In the genomic region with DNA sequence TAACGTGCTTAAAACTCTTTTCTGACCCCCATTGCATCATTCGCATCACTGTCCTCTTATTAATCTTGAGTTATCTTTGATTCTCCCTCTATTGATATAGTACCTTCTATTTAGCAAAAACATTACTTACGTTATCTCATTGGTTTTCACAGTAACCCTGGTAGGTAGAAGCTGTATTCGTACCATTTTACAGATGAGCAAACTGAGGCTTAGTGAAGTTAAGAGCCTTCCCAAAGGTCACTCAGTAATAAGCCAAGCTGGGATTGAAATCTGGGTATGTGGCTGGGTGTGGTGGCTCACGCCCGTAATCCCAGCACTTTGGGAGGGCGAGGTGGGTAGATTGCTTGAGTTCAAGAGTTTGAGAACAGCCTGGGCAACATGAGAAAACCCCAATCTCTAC, we compare ENCODE assay signal across 2 cellular contexts.
TF ChIP-seq lines count a peak whose summit lies in the region.

No MANE protein-coding gene starts in this region.

TF ChIP-seq in HepG2, 621 proteins besides CTCF, POLR2A, EP300 and RAD21:
- TF ChIP-seq, protein P1, sequence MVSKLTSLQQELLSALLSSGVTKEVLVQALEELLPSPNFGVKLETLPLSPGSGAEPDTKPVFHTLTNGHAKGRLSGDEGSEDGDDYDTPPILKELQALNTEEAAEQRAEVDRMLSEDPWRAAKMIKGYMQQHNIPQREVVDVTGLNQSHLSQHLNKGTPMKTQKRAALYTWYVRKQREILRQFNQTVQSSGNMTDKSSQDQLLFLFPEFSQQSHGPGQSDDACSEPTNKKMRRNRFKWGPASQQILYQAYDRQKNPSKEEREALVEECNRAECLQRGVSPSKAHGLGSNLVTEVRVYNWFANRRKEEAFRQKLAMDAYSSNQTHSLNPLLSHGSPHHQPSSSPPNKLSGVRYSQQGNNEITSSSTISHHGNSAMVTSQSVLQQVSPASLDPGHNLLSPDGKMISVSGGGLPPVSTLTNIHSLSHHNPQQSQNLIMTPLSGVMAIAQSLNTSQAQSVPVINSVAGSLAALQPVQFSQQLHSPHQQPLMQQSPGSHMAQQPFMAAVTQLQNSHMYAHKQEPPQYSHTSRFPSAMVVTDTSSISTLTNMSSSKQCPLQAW (CRISPR knock-in tag; IDR thresholded peaks at IDR 0.05): no peak
- TF ChIP-seq ERF (CRISPR knock-in tag; IDR thresholded peaks at IDR 0.05) (no peak), ZKSCAN1 (IDR thresholded peaks at IDR 0.05; ENCODE audit: low read length) (no peak), ZNF670 (CRISPR knock-in tag; IDR thresholded peaks at IDR 0.05; ENCODE audit: borderline replicate concordance) (no peak), EHMT2 (IDR thresholded peaks at IDR 0.05; ENCODE audit: borderline replicate concordance, low read depth, low read length) (no peak), ZNF629 (CRISPR knock-in tag; conservative IDR thresholded peaks at IDR 0.05) (peak; percentile 38; the same call in 1 of the 2 replicates), SIN3B (IDR thresholded peaks at IDR 0.05; ENCODE audit: low read length) (no peak)
- TF ChIP-seq, protein P2, sequence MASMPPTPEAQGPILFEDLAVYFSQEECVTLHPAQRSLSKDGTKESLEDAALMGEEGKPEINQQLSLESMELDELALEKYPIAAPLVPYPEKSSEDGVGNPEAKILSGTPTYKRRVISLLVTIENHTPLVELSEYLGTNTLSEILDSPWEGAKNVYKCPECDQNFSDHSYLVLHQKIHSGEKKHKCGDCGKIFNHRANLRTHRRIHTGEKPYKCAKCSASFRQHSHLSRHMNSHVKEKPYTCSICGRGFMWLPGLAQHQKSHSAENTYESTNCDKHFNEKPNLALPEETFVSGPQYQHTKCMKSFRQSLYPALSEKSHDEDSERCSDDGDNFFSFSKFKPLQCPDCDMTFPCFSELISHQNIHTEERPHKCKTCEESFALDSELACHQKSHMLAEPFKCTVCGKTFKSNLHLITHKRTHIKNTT (CRISPR knock-in tag; IDR thresholded peaks at IDR 0.05): no peak

TF ChIP-seq in K562, 482 proteins besides CTCF, POLR2A, EP300 and RAD21:
- TF ChIP-seq ZNF140 (CRISPR knock-in tag; IDR thresholded peaks at IDR 0.05): no peak
- peak; percentile 64 for TF ChIP-seq RBM25 (IDR thresholded peaks at IDR 0.05; ENCODE audit: low read depth, low read length, severe bottlenecking)
TF ChIP-seq in K562: peak in this region for 1.
